Comparison of ENCODE assay signal across 1 cellular context in the genomic region with DNA sequence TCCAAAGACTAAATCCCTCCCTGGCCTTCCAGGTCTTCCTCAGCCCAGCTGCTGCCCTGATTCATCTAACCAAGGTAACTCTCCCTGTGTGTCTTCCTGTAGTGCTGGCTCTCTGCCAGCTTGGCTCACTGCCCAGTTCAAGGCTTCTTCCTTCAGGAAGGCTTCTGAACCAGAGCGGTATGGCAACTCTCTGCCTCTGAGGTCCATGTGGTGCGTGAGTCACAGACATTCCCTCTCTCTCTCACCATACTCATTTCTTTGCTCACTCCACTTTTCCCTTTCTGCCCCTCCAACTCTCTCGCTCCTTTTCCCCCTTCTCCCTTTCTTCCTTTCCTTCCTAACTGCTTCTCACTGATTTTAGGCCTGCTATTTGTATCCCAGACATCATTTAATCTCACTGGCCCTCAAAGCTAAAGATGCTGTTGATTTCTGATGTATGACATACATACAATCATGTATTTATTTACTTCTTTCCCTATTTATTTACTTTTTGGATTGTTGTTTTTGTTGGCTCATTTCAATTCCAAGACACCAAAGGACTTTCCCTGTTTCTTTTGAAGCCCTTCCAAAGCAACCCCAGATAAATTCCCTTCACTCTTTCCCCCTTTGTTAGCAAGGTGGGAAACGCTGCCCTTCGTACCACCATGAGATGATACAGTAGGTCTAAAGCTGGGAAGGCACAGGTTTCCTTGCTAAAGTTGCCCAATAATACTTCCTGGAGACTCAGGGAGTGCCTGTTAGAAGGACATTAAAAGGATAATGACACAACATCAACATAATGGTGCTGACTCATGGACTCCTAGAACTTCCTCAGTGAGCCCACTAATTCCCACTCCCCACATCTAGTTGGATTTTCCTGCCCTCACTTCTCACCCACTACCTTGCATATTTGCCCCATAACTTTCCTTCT.
A peak's percentile ranks its signal among the peaks of the same experiment; 100 is the strongest.
TF ChIP-seq lines count a peak whose summit lies in the region.

No MANE protein-coding gene starts in this region.

TF ChIP-seq in K562, 482 proteins besides CTCF, POLR2A, EP300 and RAD21 (continued from another document):
- TF ChIP-seq, protein P1, sequence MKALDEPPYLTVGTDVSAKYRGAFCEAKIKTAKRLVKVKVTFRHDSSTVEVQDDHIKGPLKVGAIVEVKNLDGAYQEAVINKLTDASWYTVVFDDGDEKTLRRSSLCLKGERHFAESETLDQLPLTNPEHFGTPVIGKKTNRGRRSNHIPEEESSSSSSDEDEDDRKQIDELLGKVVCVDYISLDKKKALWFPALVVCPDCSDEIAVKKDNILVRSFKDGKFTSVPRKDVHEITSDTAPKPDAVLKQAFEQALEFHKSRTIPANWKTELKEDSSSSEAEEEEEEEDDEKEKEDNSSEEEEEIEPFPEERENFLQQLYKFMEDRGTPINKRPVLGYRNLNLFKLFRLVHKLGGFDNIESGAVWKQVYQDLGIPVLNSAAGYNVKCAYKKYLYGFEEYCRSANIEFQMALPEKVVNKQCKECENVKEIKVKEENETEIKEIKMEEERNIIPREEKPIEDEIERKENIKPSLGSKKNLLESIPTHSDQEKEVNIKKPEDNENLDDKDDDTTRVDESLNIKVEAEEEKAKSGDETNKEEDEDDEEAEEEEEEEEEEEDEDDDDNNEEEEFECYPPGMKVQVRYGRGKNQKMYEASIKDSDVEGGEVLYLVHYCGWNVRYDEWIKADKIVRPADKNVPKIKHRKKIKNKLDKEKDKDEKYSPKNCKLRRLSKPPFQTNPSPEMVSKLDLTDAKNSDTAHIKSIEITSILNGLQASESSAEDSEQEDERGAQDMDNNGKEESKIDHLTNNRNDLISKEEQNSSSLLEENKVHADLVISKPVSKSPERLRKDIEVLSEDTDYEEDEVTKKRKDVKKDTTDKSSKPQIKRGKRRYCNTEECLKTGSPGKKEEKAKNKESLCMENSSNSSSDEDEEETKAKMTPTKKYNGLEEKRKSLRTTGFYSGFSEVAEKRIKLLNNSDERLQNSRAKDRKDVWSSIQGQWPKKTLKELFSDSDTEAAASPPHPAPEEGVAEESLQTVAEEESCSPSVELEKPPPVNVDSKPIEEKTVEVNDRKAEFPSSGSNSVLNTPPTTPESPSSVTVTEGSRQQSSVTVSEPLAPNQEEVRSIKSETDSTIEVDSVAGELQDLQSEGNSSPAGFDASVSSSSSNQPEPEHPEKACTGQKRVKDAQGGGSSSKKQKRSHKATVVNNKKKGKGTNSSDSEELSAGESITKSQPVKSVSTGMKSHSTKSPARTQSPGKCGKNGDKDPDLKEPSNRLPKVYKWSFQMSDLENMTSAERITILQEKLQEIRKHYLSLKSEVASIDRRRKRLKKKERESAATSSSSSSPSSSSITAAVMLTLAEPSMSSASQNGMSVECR (CRISPR knock-in tag; IDR thresholded peaks at IDR 0.05): no peak
- peak; percentile 78 for TF ChIP-seq JUND (IDR thresholded peaks at IDR 0.05; ENCODE audit: borderline replicate concordance, low read depth, low read length)
- peak; percentile 66; the same call in 2 of the 3 replicates for TF ChIP-seq JUND (tag; IDR thresholded peaks at IDR 0.05; ENCODE audit: borderline replicate concordance, low read depth, low read length)
- TF ChIP-seq, protein P2, sequence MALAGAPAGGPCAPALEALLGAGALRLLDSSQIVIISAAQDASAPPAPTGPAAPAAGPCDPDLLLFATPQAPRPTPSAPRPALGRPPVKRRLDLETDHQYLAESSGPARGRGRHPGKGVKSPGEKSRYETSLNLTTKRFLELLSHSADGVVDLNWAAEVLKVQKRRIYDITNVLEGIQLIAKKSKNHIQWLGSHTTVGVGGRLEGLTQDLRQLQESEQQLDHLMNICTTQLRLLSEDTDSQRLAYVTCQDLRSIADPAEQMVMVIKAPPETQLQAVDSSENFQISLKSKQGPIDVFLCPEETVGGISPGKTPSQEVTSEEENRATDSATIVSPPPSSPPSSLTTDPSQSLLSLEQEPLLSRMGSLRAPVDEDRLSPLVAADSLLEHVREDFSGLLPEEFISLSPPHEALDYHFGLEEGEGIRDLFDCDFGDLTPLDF (CRISPR knock-in tag; IDR thresholded peaks at IDR 0.05): no peak
- no peak for TF ChIP-seq ZKSCAN8 (CRISPR knock-in tag; IDR thresholded peaks at IDR 0.05)
- no peak for TF ChIP-seq HSF4 (CRISPR knock-in tag; IDR thresholded peaks at IDR 0.05; ENCODE audit: borderline replicate concordance)
- no peak for TF ChIP-seq SNRNP70 (optimal IDR thresholded peaks at IDR 0.05; ENCODE audit: low read depth, low read length)
- TF ChIP-seq JUNB (CRISPR knock-in tag; conservative IDR thresholded peaks at IDR 0.05): no peak
- TF ChIP-seq CAMTA2 (CRISPR knock-in tag; conservative IDR thresholded peaks at IDR 0.05): no peak
- TF ChIP-seq ZNF23 (CRISPR knock-in tag; IDR thresholded peaks at IDR 0.05): no peak
- no peak for TF ChIP-seq MAX (CRISPR knock-in tag; IDR thresholded peaks at IDR 0.05)
- TF ChIP-seq FOXJ2 (tag; IDR thresholded peaks at IDR 0.05): no peak
- peak; percentile 68 for TF ChIP-seq DPF2 (IDR thresholded peaks at IDR 0.05)
- no peak for TF ChIP-seq MCM2 (IDR thresholded peaks at IDR 0.05; ENCODE audit: low read depth)
- no peak for TF ChIP-seq PCBP1 (IDR thresholded peaks at IDR 0.05; ENCODE audit: low read depth, low read length, poor library complexity, severe bottlenecking)
- TF ChIP-seq ZNF717 (CRISPR knock-in tag; IDR thresholded peaks at IDR 0.05): no peak
- TF ChIP-seq CBFA2T3 (IDR thresholded peaks at IDR 0.05): 0 out of 2 replicates have a peak, but pooled peaks have one; percentile 10
- peak; percentile 10 for TF ChIP-seq FOS (IDR thresholded peaks at IDR 0.05; ENCODE audit: extremely low read depth, insufficient read length)
- TF ChIP-seq SUPT5H (IDR thresholded peaks at IDR 0.05): no peak
- no peak for TF ChIP-seq CEBPG (CRISPR knock-in tag; IDR thresholded peaks at IDR 0.05)
- TF ChIP-seq CEBPG (tag; conservative IDR thresholded peaks at IDR 0.05 in 1 of 2, IDR thresholded peaks at IDR 0.05 in 1 of 2): peak; percentile 55 to 88
- TF ChIP-seq MAFG (tag; conservative IDR thresholded peaks at IDR 0.05): peak; percentile 51
- TF ChIP-seq FOXJ3 (CRISPR knock-in tag; IDR thresholded peaks at IDR 0.05): no peak
- peak; percentile 20 for TF ChIP-seq DACH1 (IDR thresholded peaks at IDR 0.05; ENCODE audit: partially characterized antibody)
- TF ChIP-seq KHSRP (IDR thresholded peaks at IDR 0.05): no peak
- no peak for TF ChIP-seq FOXM1 (IDR thresholded peaks at IDR 0.05; ENCODE audit: low read depth)
- no peak for TF ChIP-seq FOXM1 (CRISPR knock-in tag; IDR thresholded peaks at IDR 0.05; ENCODE audit: low read depth)
- TF ChIP-seq ILF3 (IDR thresholded peaks at IDR 0.05; ENCODE audit: borderline replicate concordance): no peak
- TF ChIP-seq NFIX (CRISPR knock-in tag; IDR thresholded peaks at IDR 0.05; ENCODE audit: low read depth): peak; percentile 74
- no peak for TF ChIP-seq NEUROD1 (IDR thresholded peaks at IDR 0.05; ENCODE audit: borderline replicate concordance, low read depth, low read length, partially characterized antibody)
- 0 out of 4 replicates have a peak, but pooled peaks of 1 of the 2 experiments have one; percentile 7 for TF ChIP-seq RCOR1 (IDR thresholded peaks at IDR 0.05; ENCODE audit: borderline replicate concordance in 1 of 2, low read depth in 2 of 2, low read length in 2 of 2)
- TF ChIP-seq PURB (CRISPR knock-in tag; IDR thresholded peaks at IDR 0.05; ENCODE audit: low read depth): no peak
- TF ChIP-seq, protein P3, sequence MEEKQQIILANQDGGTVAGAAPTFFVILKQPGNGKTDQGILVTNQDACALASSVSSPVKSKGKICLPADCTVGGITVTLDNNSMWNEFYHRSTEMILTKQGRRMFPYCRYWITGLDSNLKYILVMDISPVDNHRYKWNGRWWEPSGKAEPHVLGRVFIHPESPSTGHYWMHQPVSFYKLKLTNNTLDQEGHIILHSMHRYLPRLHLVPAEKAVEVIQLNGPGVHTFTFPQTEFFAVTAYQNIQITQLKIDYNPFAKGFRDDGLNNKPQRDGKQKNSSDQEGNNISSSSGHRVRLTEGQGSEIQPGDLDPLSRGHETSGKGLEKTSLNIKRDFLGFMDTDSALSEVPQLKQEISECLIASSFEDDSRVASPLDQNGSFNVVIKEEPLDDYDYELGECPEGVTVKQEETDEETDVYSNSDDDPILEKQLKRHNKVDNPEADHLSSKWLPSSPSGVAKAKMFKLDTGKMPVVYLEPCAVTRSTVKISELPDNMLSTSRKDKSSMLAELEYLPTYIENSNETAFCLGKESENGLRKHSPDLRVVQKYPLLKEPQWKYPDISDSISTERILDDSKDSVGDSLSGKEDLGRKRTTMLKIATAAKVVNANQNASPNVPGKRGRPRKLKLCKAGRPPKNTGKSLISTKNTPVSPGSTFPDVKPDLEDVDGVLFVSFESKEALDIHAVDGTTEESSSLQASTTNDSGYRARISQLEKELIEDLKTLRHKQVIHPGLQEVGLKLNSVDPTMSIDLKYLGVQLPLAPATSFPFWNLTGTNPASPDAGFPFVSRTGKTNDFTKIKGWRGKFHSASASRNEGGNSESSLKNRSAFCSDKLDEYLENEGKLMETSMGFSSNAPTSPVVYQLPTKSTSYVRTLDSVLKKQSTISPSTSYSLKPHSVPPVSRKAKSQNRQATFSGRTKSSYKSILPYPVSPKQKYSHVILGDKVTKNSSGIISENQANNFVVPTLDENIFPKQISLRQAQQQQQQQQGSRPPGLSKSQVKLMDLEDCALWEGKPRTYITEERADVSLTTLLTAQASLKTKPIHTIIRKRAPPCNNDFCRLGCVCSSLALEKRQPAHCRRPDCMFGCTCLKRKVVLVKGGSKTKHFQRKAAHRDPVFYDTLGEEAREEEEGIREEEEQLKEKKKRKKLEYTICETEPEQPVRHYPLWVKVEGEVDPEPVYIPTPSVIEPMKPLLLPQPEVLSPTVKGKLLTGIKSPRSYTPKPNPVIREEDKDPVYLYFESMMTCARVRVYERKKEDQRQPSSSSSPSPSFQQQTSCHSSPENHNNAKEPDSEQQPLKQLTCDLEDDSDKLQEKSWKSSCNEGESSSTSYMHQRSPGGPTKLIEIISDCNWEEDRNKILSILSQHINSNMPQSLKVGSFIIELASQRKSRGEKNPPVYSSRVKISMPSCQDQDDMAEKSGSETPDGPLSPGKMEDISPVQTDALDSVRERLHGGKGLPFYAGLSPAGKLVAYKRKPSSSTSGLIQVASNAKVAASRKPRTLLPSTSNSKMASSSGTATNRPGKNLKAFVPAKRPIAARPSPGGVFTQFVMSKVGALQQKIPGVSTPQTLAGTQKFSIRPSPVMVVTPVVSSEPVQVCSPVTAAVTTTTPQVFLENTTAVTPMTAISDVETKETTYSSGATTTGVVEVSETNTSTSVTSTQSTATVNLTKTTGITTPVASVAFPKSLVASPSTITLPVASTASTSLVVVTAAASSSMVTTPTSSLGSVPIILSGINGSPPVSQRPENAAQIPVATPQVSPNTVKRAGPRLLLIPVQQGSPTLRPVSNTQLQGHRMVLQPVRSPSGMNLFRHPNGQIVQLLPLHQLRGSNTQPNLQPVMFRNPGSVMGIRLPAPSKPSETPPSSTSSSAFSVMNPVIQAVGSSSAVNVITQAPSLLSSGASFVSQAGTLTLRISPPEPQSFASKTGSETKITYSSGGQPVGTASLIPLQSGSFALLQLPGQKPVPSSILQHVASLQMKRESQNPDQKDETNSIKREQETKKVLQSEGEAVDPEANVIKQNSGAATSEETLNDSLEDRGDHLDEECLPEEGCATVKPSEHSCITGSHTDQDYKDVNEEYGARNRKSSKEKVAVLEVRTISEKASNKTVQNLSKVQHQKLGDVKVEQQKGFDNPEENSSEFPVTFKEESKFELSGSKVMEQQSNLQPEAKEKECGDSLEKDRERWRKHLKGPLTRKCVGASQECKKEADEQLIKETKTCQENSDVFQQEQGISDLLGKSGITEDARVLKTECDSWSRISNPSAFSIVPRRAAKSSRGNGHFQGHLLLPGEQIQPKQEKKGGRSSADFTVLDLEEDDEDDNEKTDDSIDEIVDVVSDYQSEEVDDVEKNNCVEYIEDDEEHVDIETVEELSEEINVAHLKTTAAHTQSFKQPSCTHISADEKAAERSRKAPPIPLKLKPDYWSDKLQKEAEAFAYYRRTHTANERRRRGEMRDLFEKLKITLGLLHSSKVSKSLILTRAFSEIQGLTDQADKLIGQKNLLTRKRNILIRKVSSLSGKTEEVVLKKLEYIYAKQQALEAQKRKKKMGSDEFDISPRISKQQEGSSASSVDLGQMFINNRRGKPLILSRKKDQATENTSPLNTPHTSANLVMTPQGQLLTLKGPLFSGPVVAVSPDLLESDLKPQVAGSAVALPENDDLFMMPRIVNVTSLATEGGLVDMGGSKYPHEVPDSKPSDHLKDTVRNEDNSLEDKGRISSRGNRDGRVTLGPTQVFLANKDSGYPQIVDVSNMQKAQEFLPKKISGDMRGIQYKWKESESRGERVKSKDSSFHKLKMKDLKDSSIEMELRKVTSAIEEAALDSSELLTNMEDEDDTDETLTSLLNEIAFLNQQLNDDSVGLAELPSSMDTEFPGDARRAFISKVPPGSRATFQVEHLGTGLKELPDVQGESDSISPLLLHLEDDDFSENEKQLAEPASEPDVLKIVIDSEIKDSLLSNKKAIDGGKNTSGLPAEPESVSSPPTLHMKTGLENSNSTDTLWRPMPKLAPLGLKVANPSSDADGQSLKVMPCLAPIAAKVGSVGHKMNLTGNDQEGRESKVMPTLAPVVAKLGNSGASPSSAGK (IDR thresholded peaks at IDR 0.05): peak; percentile 56
- TF ChIP-seq ZNF217 (CRISPR knock-in tag; IDR thresholded peaks at IDR 0.05): no peak
- peak in 1 of 2 experiments; percentile 27; a peak in 1 of 4 replicates for TF ChIP-seq KDM1A (IDR thresholded peaks at IDR 0.05)
- TF ChIP-seq ZNF511 (CRISPR knock-in tag; IDR thresholded peaks at IDR 0.05): no peak
- TF ChIP-seq ZNF311 (CRISPR knock-in tag; IDR thresholded peaks at IDR 0.05): no peak
- peak; percentile 66 for TF ChIP-seq ELF1 (tag; IDR thresholded peaks at IDR 0.05)
- TF ChIP-seq FOSL1 (tag; conservative IDR thresholded peaks at IDR 0.05): peak; percentile 91
- TF ChIP-seq MAFK (IDR thresholded peaks at IDR 0.05; ENCODE audit: low read length): peak; percentile 24; the same call in 1 of the 2 replicates
- no peak for TF ChIP-seq POU5F1 (IDR thresholded peaks at IDR 0.05; ENCODE audit: borderline replicate concordance, low read depth, low read length, partially characterized antibody)
